ENCODE assay signal across 18 cellular contexts in genomic region chr12:29714966-29715365, GRCh38.
"Had no signal": no experiment of that assay in that cellular context is flagged by ENCODE, and none has a peak within 500 bp of the region (broad histone marks: within the 10 kb centered on the region; RNA-seq: fewer than 3 reads in every experiment).

No MANE protein-coding gene starts in this region.

- H3K4me3 Mint-ChIP-seq: naive thymus-derived CD8-positive, alpha-beta T cell; type B pancreatic cell had no signal

- ATAC-seq: left cardiac atrium; left ventricle myocardium superior; naive thymus-derived CD8-positive, alpha-beta T cell had no signal

- H3K36me3 ChIP-seq: neutrophil, right atrium auricular region, sigmoid colon, stomach had no signal

- H3K27ac ChIP-seq: dorsolateral prefrontal cortex, hepatocyte, neutrophil, right atrium auricular region, sigmoid colon, stomach had no signal

- H3K36me3 Mint-ChIP-seq: naive thymus-derived CD8-positive, alpha-beta T cell had no signal

- H3K27ac Mint-ChIP-seq: naive thymus-derived CD8-positive, alpha-beta T cell; type B pancreatic cell had no signal

- H3K4me1 Mint-ChIP-seq: naive thymus-derived CD8-positive, alpha-beta T cell had no signal

- H3K4me3 ChIP-seq: dorsolateral prefrontal cortex, hepatocyte, lung, right atrium auricular region, sigmoid colon, skin epidermis, stomach had no signal

- H3K79me2 ChIP-seq: hepatocyte had no signal

- H3K27me3 ChIP-seq: dorsolateral prefrontal cortex, hepatocyte, neutrophil, right atrium auricular region, sigmoid colon, stomach had no signal

- H3K9me3 ChIP-seq: neutrophil, right atrium auricular region, sigmoid colon, stomach had no signal

- DNase-seq: cortex of kidney; dorsolateral prefrontal cortex; effector CD8-positive, alpha-beta T cell; head of caudate nucleus; kidney; left cardiac atrium; left ventricle myocardium superior; naive thymus-derived CD8-positive, alpha-beta T cell; posterior cingulate gyrus; sigmoid colon; stimulated activated naive CD4-positive, alpha-beta T cell; stomach had no signal

- H3K4me2 ChIP-seq: hepatocyte had no signal

- H3K9me3 Mint-ChIP-seq: naive thymus-derived CD8-positive, alpha-beta T cell; type B pancreatic cell had no signal

- H3K27me3 Mint-ChIP-seq: type B pancreatic cell had no signal

- H2AFZ ChIP-seq: hepatocyte had no signal
